In the genomic region with DNA sequence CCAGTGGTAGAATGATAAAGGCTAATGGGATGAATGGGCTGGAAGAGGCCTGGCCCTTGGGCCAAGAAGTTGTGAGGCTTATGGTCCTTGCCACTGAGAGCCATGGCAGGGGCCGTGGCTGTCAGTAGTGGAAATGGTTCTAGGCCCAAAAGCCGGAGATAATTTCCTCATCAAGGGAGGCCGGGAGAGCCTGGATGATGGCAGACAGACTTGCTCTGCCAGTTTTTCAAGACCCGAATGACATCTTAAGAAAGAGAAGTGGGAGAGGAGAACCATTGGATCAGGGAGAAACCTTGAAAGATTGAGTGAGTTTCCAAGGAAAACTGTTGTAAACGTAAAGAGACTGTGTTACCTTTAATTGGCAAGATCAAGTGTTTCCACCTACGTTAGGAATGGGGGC, we compare ENCODE assay signal across 15 cellular contexts. TPM values are rescaled to one million over a fixed set of nuclear protein-coding genes. Genes with fewer than 3 reads are reported as not detected.
DNase-seq lines count a peak whose midpoint lies in the region; ATAC-seq and TF ChIP-seq lines count a peak whose summit lies in the region.
"Had no signal": no experiment of that assay in that cellular context is flagged by ENCODE, and none has a peak within 500 bp of the region (broad histone marks: within the 10 kb centered on the region; RNA-seq: fewer than 3 reads in every experiment).

No MANE protein-coding gene starts in this region.

- no peak overlapping the region for H3K4me2 ChIP-seq in mammary epithelial cell (ENCODE audit: insufficient read depth, low read depth, low read length)

- peak overlapping the region; percentile 6 for H3K27ac Mint-ChIP-seq in activated CD8-positive, alpha-beta T cell treated with anti-CD3 and anti-CD28 coated beads for 36 hours
- no peak overlapping the region for H3K27ac Mint-ChIP-seq in activated CD8-positive, alpha-beta T cell treated with anti-CD3 and anti-CD28 coated beads, Interleukin-2, amount 10 ng/mL, durations not matched to agents 7 days and 5 days
- H3K27ac Mint-ChIP-seq in nephron progenitor cell = peak overlapping the region; percentile 68

- H3K9me3 Mint-ChIP-seq in activated CD8-positive, alpha-beta T cell treated with anti-CD3 and anti-CD28 coated beads for 36 hours = no peaks in the 10 kb centered on the region
- no peaks in the 10 kb centered on the region for H3K9me3 Mint-ChIP-seq in activated CD8-positive, alpha-beta T cell treated with anti-CD3 and anti-CD28 coated beads, Interleukin-2, amount 10 ng/mL, durations not matched to agents 7 days and 5 days (ENCODE audit: insufficient read depth)
- no peaks in the 10 kb centered on the region for H3K9me3 Mint-ChIP-seq in nephron progenitor cell
- H3K9me3 Mint-ChIP-seq: CD8-positive, alpha-beta memory T cell had no signal

- H3K36me3 Mint-ChIP-seq in activated CD8-positive, alpha-beta T cell treated with anti-CD3 and anti-CD28 coated beads for 36 hours (ENCODE audit: low read depth) = peaks cover 2% of the 10 kb centered on the region
- H3K36me3 Mint-ChIP-seq in activated CD8-positive, alpha-beta T cell treated with anti-CD3 and anti-CD28 coated beads, Interleukin-2, amount 10 ng/mL, durations not matched to agents 7 days and 5 days (ENCODE audit: low read depth) = no peaks in the 10 kb centered on the region
- H3K36me3 Mint-ChIP-seq in nephron progenitor cell (ENCODE audit: low read depth) = no peaks in the 10 kb centered on the region
- H3K36me3 Mint-ChIP-seq: CD8-positive, alpha-beta memory T cell had no signal

- H3K4me1 ChIP-seq in mammary epithelial cell (ENCODE audit: insufficient read depth, low read length) = peaks cover 15% of the 10 kb centered on the region

- H3K79me2 ChIP-seq in mammary epithelial cell (ENCODE audit: insufficient read depth, low read length) = no peaks in the 10 kb centered on the region

- H3K4me3 ChIP-seq in mammary epithelial cell (replicated peaks in 1 of 3; ENCODE audit: insufficient read depth in 1 of 3, low read depth in 2 of 3, low read length in 3 of 3) = no peak overlapping the region
- H3K4me3 ChIP-seq: skin epidermis, tibial nerve had no signal

- in situ Hi-C loops in mammary epithelial cell (cut with MboI; ENCODE audit: low sequenced_read_pairs in 2 of 2) = loop anchor here in 1 of 2 donors (25.0 kb wide), 1 partner anchor 422 kb away; no protein-coding TSS in a partner anchor

- H3K4me3 Mint-ChIP-seq in activated CD8-positive, alpha-beta T cell treated with anti-CD3 and anti-CD28 coated beads for 36 hours = no peak overlapping the region
- H3K4me3 Mint-ChIP-seq in activated CD8-positive, alpha-beta T cell treated with anti-CD3 and anti-CD28 coated beads, Interleukin-2, amount 10 ng/mL, durations not matched to agents 7 days and 5 days = no peak overlapping the region
- H3K4me3 Mint-ChIP-seq in nephron progenitor cell = no peak overlapping the region
- H3K4me3 Mint-ChIP-seq: CD8-positive, alpha-beta memory T cell had no signal

- no peak for ATAC-seq in activated CD8-positive, alpha-beta T cell treated with anti-CD3 and anti-CD28 coated beads for 36 hours
- no peak for ATAC-seq in activated CD8-positive, alpha-beta T cell treated with anti-CD3 and anti-CD28 coated beads, Interleukin-2, amount 10 ng/mL, durations not matched to agents 7 days and 5 days
- no peak for ATAC-seq in GM21515 (IDR thresholded peaks at IDR 0.05; ENCODE audit: unreplicated experiment)

- dilution Hi-C loops in mammary epithelial cell (cut with HindIII; ENCODE audit: low sequenced_read_pairs) = no loop called here

- CTCF ChIA-PET in activated CD8-positive, alpha-beta T cell treated with anti-CD3 and anti-CD28 coated beads for 36 hours (lab: Charles Lee) = interaction anchor here (1.1 to 1.8 kb wide), 3 partner anchors 9 to 265 kb away, joined by 3 to 4 read pairs (median 3); no protein-coding TSS in a partner anchor
- CTCF ChIA-PET in activated CD8-positive, alpha-beta T cell treated with anti-CD3 and anti-CD28 coated beads, Interleukin-2, amount 10 ng/mL, durations not matched to agents 7 days and 5 days (lab: Charles Lee) = no interaction called here
- CTCF ChIA-PET in mammary epithelial cell (lab: Charles Lee; ENCODE audit: low non-redundant PET) = no interaction called here

- H3K4me1 Mint-ChIP-seq in activated CD8-positive, alpha-beta T cell treated with anti-CD3 and anti-CD28 coated beads for 36 hours (ENCODE audit: low read depth) = peaks cover 31% of the 10 kb centered on the region
- H3K4me1 Mint-ChIP-seq in activated CD8-positive, alpha-beta T cell treated with anti-CD3 and anti-CD28 coated beads, Interleukin-2, amount 10 ng/mL, durations not matched to agents 7 days and 5 days (ENCODE audit: low read depth) = peaks cover 22% of the 10 kb centered on the region
- no peaks in the 10 kb centered on the region for H3K4me1 Mint-ChIP-seq in nephron progenitor cell

- no peak for DNase-seq in activated CD8-positive, alpha-beta T cell treated with anti-CD3 and anti-CD28 coated beads for 36 hours
- DNase-seq in activated CD8-positive, alpha-beta T cell treated with anti-CD3 and anti-CD28 coated beads, Interleukin-2, amount 10 ng/mL, durations not matched to agents 7 days and 5 days = no peak
- DNase-seq in HT-29 (ENCODE audit: low spot score) (peak; percentile 45), mammary epithelial cell (no peak), nephron progenitor cell (no peak), NCI-H345 (lab: John Stamatoyannopoulos, UW) (no peak), NCI-H526 treated with DMSO at 0.1 percent for 48 hours (lab: John Stamatoyannopoulos, UW) (no peak)
- DNase-seq: activated gamma-delta T cell, KBM-7, NCI-H1092 treated with DMSO at 0.1 percent for 48 hours, NCI-H748 treated with DMSO at 0.1 percent for 48 hours had no signal

- WGBS in mammary epithelial cell (ENCODE audit: low coverage, missing lambda C conversion rate) = 24% methylated on average over 5 of the region's 6 CpGs

- H3K9ac ChIP-seq in mammary epithelial cell (ENCODE audit: insufficient read depth, low read length) = no peak overlapping the region

- POLR2A ChIA-PET in activated CD8-positive, alpha-beta T cell treated with anti-CD3 and anti-CD28 coated beads for 36 hours (lab: Charles Lee) = interaction anchor here (1.0 to 1.3 kb wide), 2 partner anchors 35 to 87 kb away, joined by 3 read pairs; no protein-coding TSS in a partner anchor
- POLR2A ChIA-PET in activated CD8-positive, alpha-beta T cell treated with anti-CD3 and anti-CD28 coated beads, Interleukin-2, amount 10 ng/mL, durations not matched to agents 7 days and 5 days (lab: Charles Lee) = interaction anchor here (0.6 kb wide), 1 partner anchor 94 kb away, joined by 3 read pairs; no protein-coding TSS in a partner anchor

- intact Hi-C loops in activated CD8-positive, alpha-beta T cell treated with anti-CD3 and anti-CD28 coated beads for 36 hours (cut with micrococcal nuclease) = no loop called here
- intact Hi-C loops in mammary epithelial cell (cut with micrococcal nuclease) = no loop called here

- no peak overlapping the region for H3K27ac ChIP-seq in mammary epithelial cell (ENCODE audit: insufficient read depth, low read depth, low read length)

- no peaks in the 10 kb centered on the region for H3K9me3 ChIP-seq in mammary epithelial cell (replicated peaks; ENCODE audit: insufficient read depth, low read length)
- H3K9me3 ChIP-seq: tibial nerve had no signal

- no TSS peak for BruUV-seq in mammary epithelial cell (replicated peaks; lab: Mats Ljungman, UMichigan)

- peak overlapping the region; percentile 68 for H2AFZ ChIP-seq in mammary epithelial cell (ENCODE audit: low read depth, low read length)

- H3K27me3 ChIP-seq in mammary epithelial cell (ENCODE audit: insufficient read depth, low read length) = no peaks in the 10 kb centered on the region
- H3K27me3 ChIP-seq: tibial nerve had no signal

- TF ChIP-seq CTCF in activated CD8-positive, alpha-beta T cell treated with anti-CD3 and anti-CD28 coated beads for 36 hours (IDR thresholded peaks at IDR 0.05) = no peak
- no peak for TF ChIP-seq CTCF in mammary epithelial cell (conservative IDR thresholded peaks at IDR 0.05 in 1 of 2, IDR thresholded peaks at IDR 0.05 in 1 of 2; ENCODE audit: extremely low read depth in 1 of 2, insufficient read depth in 1 of 2, low read depth in 1 of 2, low read length in 2 of 2)
- TF ChIP-seq CTCF in nephron progenitor cell (IDR thresholded peaks at IDR 0.05) = no peak

- no peaks in the 10 kb centered on the region for H3K36me3 ChIP-seq in mammary epithelial cell (ENCODE audit: insufficient read depth, low read length)
- H3K36me3 ChIP-seq: tibial nerve had no signal

- no peaks in the 10 kb centered on the region for H3K27me3 Mint-ChIP-seq in activated CD8-positive, alpha-beta T cell treated with anti-CD3 and anti-CD28 coated beads for 36 hours
- H3K27me3 Mint-ChIP-seq in activated CD8-positive, alpha-beta T cell treated with anti-CD3 and anti-CD28 coated beads, Interleukin-2, amount 10 ng/mL, durations not matched to agents 7 days and 5 days (ENCODE audit: low read depth) = no peaks in the 10 kb centered on the region
- H3K27me3 Mint-ChIP-seq in nephron progenitor cell (ENCODE audit: low read depth, poor library complexity) = peaks cover 2% of the 10 kb centered on the region
- H3K27me3 Mint-ChIP-seq: CD8-positive, alpha-beta memory T cell had no signal

- no peaks in the 10 kb centered on the region for H4K20me1 ChIP-seq in mammary epithelial cell (ENCODE audit: insufficient read depth, low read length)

RNA-seq across cellular contexts. Expression of gene VPS54, which starts 46.3 kb away (rescaled TPM):
- total RNA-seq in activated CD8-positive, alpha-beta T cell treated with anti-CD3 and anti-CD28 coated beads for 36 hours = 1 to 10 TPM; 8.9 to 9.4 TPM
- 10 to 100 TPM; 13.4 to 14.3 TPM for total RNA-seq in activated CD8-positive, alpha-beta T cell treated with anti-CD3 and anti-CD28 coated beads, Interleukin-2, amount 10 ng/mL, durations not matched to agents 7 days and 5 days
- total RNA-seq in HT-29 (2014; rRNA removed; shearing (Covaris generic)) = 8.5 and 10.6 TPM in 2 replicates
- total RNA-seq in mammary epithelial cell = 10 to 100 TPM; 12.3 to 15.3 TPM
- 5.9 TPM for polyA plus RNA-seq in mammary epithelial cell
- 13.4 TPM for polyA minus RNA-seq in mammary epithelial cell
